Comparison of ENCODE assay signal across 1 cellular context in the genomic region with DNA sequence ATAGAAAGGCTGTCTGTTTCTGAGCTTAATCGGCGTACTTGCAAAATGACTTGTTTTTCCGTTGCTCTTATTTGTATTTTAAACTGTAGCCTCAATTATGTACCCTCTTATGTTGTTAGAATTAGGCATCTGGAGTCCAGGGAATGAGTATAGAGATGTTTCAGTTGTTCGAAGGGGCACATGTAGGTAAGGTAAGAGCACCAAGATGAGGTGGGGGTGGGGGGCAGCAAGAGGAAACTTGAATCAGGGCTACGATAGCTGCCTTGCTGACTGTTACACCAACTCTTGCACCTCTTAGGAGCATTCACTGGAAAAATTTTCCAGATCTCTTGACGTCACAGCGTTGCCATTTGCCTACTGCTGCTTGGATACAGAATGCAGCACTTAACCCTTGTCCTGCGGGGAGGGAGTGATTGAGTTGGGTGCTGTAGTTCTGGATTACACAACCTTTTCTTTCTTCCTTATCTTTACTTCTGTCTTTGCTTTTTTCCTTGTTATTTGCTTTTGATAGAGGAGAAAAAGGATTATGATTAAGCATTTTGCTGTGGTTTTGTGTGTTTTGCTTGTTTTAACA.
TF ChIP-seq lines count a peak whose summit lies in the region.

No MANE protein-coding gene starts in this region.

TF ChIP-seq in HEK293, 187 proteins besides CTCF, POLR2A, EP300 and RAD21 (continued from another document):
- TF ChIP-seq, protein P1, sequence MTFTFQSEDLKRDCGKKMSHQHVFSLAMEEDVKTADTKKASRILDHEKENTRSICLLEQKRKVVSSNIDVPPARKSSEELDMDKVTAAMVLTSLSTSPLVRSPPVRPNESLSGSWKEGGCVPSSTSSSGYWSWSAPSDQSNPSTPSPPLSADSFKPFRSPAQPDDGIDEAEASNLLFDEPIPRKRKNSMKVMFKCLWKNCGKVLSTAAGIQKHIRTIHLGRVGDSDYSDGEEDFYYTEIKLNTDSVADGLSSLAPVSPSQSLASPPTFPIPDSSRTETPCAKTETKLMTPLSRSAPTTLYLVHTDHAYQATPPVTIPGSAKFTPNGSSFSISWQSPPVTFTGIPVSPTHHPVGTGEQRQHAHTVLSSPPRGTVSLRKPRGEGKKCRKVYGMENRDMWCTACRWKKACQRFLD (tag by site-specific recombination; IDR thresholded peaks at IDR 0.05): no peak
- TF ChIP-seq ZNF623 (tag by site-specific recombination; IDR thresholded peaks at IDR 0.05) (no peak), ZNF560 (tag by site-specific recombination; IDR thresholded peaks at IDR 0.05; ENCODE audit: borderline replicate concordance) (no peak), ZNF24 (tag by site-specific recombination; IDR thresholded peaks at IDR 0.05) (no peak), ZNF707 (tag by site-specific recombination; IDR thresholded peaks at IDR 0.05) (no peak), ZSCAN16 (tag by site-specific recombination; IDR thresholded peaks at IDR 0.05) (no peak; the same call in 1 of the 2 replicates), SP3 (tag by site-specific recombination; IDR thresholded peaks at IDR 0.05) (no peak), ZNF248 (tag by site-specific recombination; IDR thresholded peaks at IDR 0.05) (no peak), ZSCAN23 (tag by site-specific recombination; IDR thresholded peaks at IDR 0.05) (no peak), ZNF558 (tag by site-specific recombination; IDR thresholded peaks at IDR 0.05) (0 out of 2 replicates have a peak, but pooled peaks have one; percentile 44), ZNF549 (tag by site-specific recombination; IDR thresholded peaks at IDR 0.05) (no peak), ZNF121 (tag by site-specific recombination; IDR thresholded peaks at IDR 0.05) (no peak), ZNF138 (tag by site-specific recombination; IDR thresholded peaks at IDR 0.05; ENCODE audit: borderline replicate concordance) (no peak), ZNF747 (tag by site-specific recombination; IDR thresholded peaks at IDR 0.05) (no peak), ZNF626 (tag by site-specific recombination; IDR thresholded peaks at IDR 0.05) (no peak), ZNF792 (tag by site-specific recombination; IDR thresholded peaks at IDR 0.05) (no peak), ZNF548 (tag by site-specific recombination; IDR thresholded peaks at IDR 0.05) (no peak), ZNF366 (tag by site-specific recombination; conservative IDR thresholded peaks at IDR 0.05) (no peak; the same call in none of the 2 replicates), ZNF175 (tag by site-specific recombination; IDR thresholded peaks at IDR 0.05) (no peak), ZNF48 (tag by site-specific recombination; IDR thresholded peaks at IDR 0.05) (no peak), WT1 (tag by site-specific recombination; IDR thresholded peaks at IDR 0.05) (no peak), ZNF274 (IDR thresholded peaks at IDR 0.05; ENCODE audit: low read length) (no peak), ZNF274 (tag by site-specific recombination; IDR thresholded peaks at IDR 0.05; ENCODE audit: borderline replicate concordance) (no peak), PRDM1 (tag by site-specific recombination; IDR thresholded peaks at IDR 0.05) (no peak; the same call in 1 of the 2 replicates), ZSCAN18 (tag by site-specific recombination; IDR thresholded peaks at IDR 0.05) (no peak), ZNF777 (tag by site-specific recombination; IDR thresholded peaks at IDR 0.05; ENCODE audit: borderline replicate concordance) (no peak), IKZF3 (tag by site-specific recombination; IDR thresholded peaks at IDR 0.05) (peak; percentile 62; the same call in 1 of the 2 replicates), BCL11B (tag by site-specific recombination; IDR thresholded peaks at IDR 0.05; ENCODE audit: low read depth) (no peak), ZNF692 (tag by site-specific recombination; IDR thresholded peaks at IDR 0.05) (peak; percentile 41; the same call in 1 of the 2 replicates), ZNF791 (tag by site-specific recombination; IDR thresholded peaks at IDR 0.05) (no peak), ZNF174 (tag by site-specific recombination; IDR thresholded peaks at IDR 0.05) (no peak), ZNF658 (tag by site-specific recombination; IDR thresholded peaks at IDR 0.05) (no peak), PATZ1 (tag by site-specific recombination; IDR thresholded peaks at IDR 0.05) (no peak; the same call in 1 of the 2 replicates), ZNF362 (tag by site-specific recombination; IDR thresholded peaks at IDR 0.05) (no peak), ZFHX2 (tag by site-specific recombination; conservative IDR thresholded peaks at IDR 0.05) (no peak), ZNF114 (tag by site-specific recombination; IDR thresholded peaks at IDR 0.05) (no peak), TCF7L2 (IDR thresholded peaks at IDR 0.05; ENCODE audit: borderline replicate concordance, low read depth, low read length) (no peak)
- TF ChIP-seq, protein P2, sequence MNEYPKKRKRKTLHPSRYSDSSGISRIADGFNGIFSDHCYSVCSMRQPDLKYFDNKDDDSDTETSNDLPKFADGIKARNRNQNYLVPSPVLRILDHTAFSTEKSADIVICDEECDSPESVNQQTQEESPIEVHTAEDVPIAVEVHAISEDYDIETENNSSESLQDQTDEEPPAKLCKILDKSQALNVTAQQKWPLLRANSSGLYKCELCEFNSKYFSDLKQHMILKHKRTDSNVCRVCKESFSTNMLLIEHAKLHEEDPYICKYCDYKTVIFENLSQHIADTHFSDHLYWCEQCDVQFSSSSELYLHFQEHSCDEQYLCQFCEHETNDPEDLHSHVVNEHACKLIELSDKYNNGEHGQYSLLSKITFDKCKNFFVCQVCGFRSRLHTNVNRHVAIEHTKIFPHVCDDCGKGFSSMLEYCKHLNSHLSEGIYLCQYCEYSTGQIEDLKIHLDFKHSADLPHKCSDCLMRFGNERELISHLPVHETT (tag by site-specific recombination; IDR thresholded peaks at IDR 0.05): no peak
- TF ChIP-seq, protein P3, sequence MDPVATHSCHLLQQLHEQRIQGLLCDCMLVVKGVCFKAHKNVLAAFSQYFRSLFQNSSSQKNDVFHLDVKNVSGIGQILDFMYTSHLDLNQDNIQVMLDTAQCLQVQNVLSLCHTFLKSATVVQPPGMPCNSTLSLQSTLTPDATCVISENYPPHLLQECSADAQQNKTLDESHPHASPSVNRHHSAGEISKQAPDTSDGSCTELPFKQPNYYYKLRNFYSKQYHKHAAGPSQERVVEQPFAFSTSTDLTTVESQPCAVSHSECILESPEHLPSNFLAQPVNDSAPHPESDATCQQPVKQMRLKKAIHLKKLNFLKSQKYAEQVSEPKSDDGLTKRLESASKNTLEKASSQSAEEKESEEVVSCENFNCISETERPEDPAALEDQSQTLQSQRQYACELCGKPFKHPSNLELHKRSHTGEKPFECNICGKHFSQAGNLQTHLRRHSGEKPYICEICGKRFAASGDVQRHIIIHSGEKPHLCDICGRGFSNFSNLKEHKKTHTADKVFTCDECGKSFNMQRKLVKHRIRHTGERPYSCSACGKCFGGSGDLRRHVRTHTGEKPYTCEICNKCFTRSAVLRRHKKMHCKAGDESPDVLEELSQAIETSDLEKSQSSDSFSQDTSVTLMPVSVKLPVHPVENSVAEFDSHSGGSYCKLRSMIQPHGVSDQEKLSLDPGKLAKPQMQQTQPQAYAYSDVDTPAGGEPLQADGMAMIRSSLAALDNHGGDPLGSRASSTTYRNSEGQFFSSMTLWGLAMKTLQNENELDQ (tag by site-specific recombination; IDR thresholded peaks at IDR 0.05; ENCODE audit: low read depth): no peak
